In the genomic region with DNA sequence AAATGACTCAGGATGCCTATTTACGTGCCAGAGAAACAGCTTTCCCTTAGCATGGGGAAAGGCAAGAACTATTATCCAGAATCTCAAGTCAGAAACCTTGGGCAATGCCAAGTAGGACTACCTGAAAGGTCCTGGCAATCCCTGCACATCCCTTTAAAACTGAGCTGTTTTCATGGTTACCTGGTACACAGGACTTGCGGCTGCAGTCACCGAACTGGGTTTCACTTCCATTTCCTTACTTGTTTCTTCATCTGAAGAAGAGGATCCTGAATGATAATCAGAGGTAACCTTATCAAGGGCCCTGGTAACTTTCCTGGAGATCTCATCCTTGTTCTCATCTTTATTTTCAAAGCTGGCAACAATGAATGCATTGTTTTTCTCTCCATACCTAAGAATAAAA, we compare ENCODE assay signal across 10 cellular contexts. TPM values are rescaled to one million over a fixed set of nuclear protein-coding genes. Genes with fewer than 3 reads are reported as not detected.
DNase-seq lines count a peak whose midpoint lies in the region; ATAC-seq lines count a peak whose summit lies in the region.
"Had no signal": no experiment of that assay in that cellular context is flagged by ENCODE, and none has a peak within 500 bp of the region (broad histone marks: within the 10 kb centered on the region; RNA-seq: fewer than 3 reads in every experiment).

No MANE protein-coding gene starts in this region.

- ATAC-seq in activated T-cell treated with anti-CD3 and anti-CD28 coated beads, Interleukin-2, amount 50 U/mL, for 4 hours = no peak
- peak; percentile 80 for ATAC-seq in GM21526 (IDR thresholded peaks at IDR 0.05; ENCODE audit: low FRiP score, unreplicated experiment)
- ATAC-seq in HG03095 (IDR thresholded peaks at IDR 0.05; ENCODE audit: unreplicated experiment) = peak; percentile 87
- ATAC-seq in memory B cell (ENCODE audit: low read depth) = peak; percentile 62
- ATAC-seq in left colon = no peak

- peak overlapping the region; percentile 32 for H3K4me3 Mint-ChIP-seq in activated T-cell treated with anti-CD3 and anti-CD28 coated beads, Interleukin-2, amount 50 U/mL, for 4 hours
- no peak overlapping the region for H3K4me3 Mint-ChIP-seq in memory B cell
- no peak overlapping the region for H3K4me3 Mint-ChIP-seq in activated naive CD4-positive, alpha-beta T cell treated with anti-CD3 and anti-CD28 coated beads for 36 hours

- H3K9me3 Mint-ChIP-seq in activated T-cell treated with anti-CD3 and anti-CD28 coated beads, Interleukin-2, amount 50 U/mL, for 4 hours = no peaks in the 10 kb centered on the region
- H3K9me3 Mint-ChIP-seq in memory B cell = no peaks in the 10 kb centered on the region
- no peaks in the 10 kb centered on the region for H3K9me3 Mint-ChIP-seq in activated naive CD4-positive, alpha-beta T cell treated with anti-CD3 and anti-CD28 coated beads for 36 hours

- intact Hi-C loops in activated naive CD4-positive, alpha-beta T cell treated with anti-CD3 and anti-CD28 coated beads for 36 hours (cut with micrococcal nuclease) = no loop called here
- intact Hi-C loops in left colon (cut with DNase I, micrococcal nuclease) = no loop called here

- no peak for DNase-seq in activated T-cell treated with anti-CD3 and anti-CD28 coated beads, Interleukin-2, amount 50 U/mL, for 4 hours
- no peak for DNase-seq in activated T-cell treated with anti-CD3 and anti-CD28 coated beads for 4 hours
- peak in 1 of 2 donors; percentile 2 for DNase-seq in memory B cell (ENCODE audit: low spot score in 2 of 2)
- DNase-seq in COLO829 (ENCODE audit: low spot score) = no peak
- DNase-seq in activated naive CD4-positive, alpha-beta T cell treated with anti-CD3 and anti-CD28 coated beads for 36 hours = no peak
- no peak for DNase-seq in left colon
- DNase-seq: mesendoderm, NCI-H524 treated with DMSO at 0.1 percent for 48 hours had no signal

- CTCF ChIA-PET in activated naive CD4-positive, alpha-beta T cell treated with anti-CD3 and anti-CD28 coated beads for 36 hours (lab: Charles Lee) = interaction anchor here (0.6 to 2.9 kb wide), 2 partner anchors 13 to 328 kb away, joined by 4 to 12 read pairs; no protein-coding TSS in a partner anchor

- peaks cover 6% of the 10 kb centered on the region for H3K4me1 Mint-ChIP-seq in activated T-cell treated with anti-CD3 and anti-CD28 coated beads, Interleukin-2, amount 50 U/mL, for 4 hours (ENCODE audit: low read depth)
- H3K4me1 Mint-ChIP-seq in memory B cell = peaks cover 2% of the 10 kb centered on the region
- peaks cover 11% of the 10 kb centered on the region for H3K4me1 Mint-ChIP-seq in activated naive CD4-positive, alpha-beta T cell treated with anti-CD3 and anti-CD28 coated beads for 36 hours (ENCODE audit: low read depth)

- H3K36me3 Mint-ChIP-seq in activated T-cell treated with anti-CD3 and anti-CD28 coated beads, Interleukin-2, amount 50 U/mL, for 4 hours (ENCODE audit: insufficient read depth) = peaks cover 31% of the 10 kb centered on the region
- H3K36me3 Mint-ChIP-seq in memory B cell = peaks cover 19% of the 10 kb centered on the region
- H3K36me3 Mint-ChIP-seq in activated naive CD4-positive, alpha-beta T cell treated with anti-CD3 and anti-CD28 coated beads for 36 hours (ENCODE audit: low read depth) = peaks cover 50% of the 10 kb centered on the region

- no peaks in the 10 kb centered on the region for H3K27me3 Mint-ChIP-seq in activated T-cell treated with anti-CD3 and anti-CD28 coated beads, Interleukin-2, amount 50 U/mL, for 4 hours (ENCODE audit: low read depth)
- no peaks in the 10 kb centered on the region for H3K27me3 Mint-ChIP-seq in memory B cell
- H3K27me3 Mint-ChIP-seq in activated naive CD4-positive, alpha-beta T cell treated with anti-CD3 and anti-CD28 coated beads for 36 hours (ENCODE audit: low read depth) = no peaks in the 10 kb centered on the region

- no peak overlapping the region for H3K27ac Mint-ChIP-seq in memory B cell
- no peak overlapping the region for H3K27ac Mint-ChIP-seq in activated naive CD4-positive, alpha-beta T cell treated with anti-CD3 and anti-CD28 coated beads for 36 hours

RNA-seq across cellular contexts. Expression of a gene that starts 14.3 kb away (rescaled TPM):
- total RNA-seq in activated T-cell treated with anti-CD3 and anti-CD28 coated beads, Interleukin-2, amount 50 U/mL, for 4 hours = 10 to 100 TPM; 32.8 to 38.8 (median 33.0) TPM
- total RNA-seq in activated naive CD4-positive, alpha-beta T cell treated with anti-CD3 and anti-CD28 coated beads for 36 hours = 10 to 100 TPM; 50.4 to 51.9 TPM
- total RNA-seq in left colon = 10 to 100 TPM; 21.6 to 25.2 TPM

Comparison
In these comparisons a context has a peak if more than half of its experiments do, and no peak if none do; other contexts are left out.
1. ATAC-seq: peak in GM21526 (single experiment), HG03095 (single experiment) and memory B cell (single experiment); none in activated T-cell treated with anti-CD3 and anti-CD28 coated beads, Interleukin-2, amount 50 U/mL, for 4 hours (0 of 2) and left colon (single experiment).